In the genomic region with DNA sequence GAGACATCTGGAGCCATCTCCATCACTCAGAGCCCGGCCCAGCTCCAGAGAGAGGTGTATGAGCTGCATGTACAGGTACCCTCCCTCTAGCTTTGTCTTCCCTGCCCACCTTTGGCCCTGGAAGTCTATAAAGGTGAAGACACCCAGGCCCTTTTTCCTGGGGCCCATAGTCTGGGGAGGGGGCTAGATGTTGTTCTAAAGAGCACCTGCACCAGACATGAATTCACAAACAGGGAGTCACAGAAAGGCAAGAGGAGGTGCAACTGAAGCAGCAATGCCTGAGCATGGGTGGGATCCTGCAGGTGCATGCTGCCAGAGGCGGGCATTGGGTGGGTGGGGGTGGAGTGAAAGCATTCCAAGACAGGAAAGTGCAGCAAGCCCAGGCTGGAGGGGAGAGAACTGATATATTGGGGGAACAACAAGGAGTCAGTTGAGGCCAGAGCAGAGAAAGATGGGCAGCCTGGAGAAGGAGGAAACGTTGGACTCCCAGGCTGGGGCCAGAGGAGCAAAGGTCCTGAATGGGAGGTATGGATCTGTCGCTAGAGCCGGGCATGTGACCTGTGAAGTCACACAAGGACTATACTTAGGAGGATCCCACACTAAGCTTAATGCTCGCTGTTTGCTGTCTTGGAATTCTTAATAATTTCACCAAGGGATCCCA, we compare ENCODE assay signal across 1 cellular context.
TF ChIP-seq lines count a peak whose summit lies in the region.

No MANE protein-coding gene starts in this region.

TF ChIP-seq in neural cell, 6 proteins besides CTCF, POLR2A, EP300 and RAD21:
- TF ChIP-seq MXI1 (conservative IDR thresholded peaks at IDR 0.05; ENCODE audit: poor library complexity, severe bottlenecking) (no peak), TAF1 (IDR thresholded peaks at IDR 0.05; ENCODE audit: low read depth) (no peak), POLR2AphosphoS5 (IDR thresholded peaks at IDR 0.05) (no peak), SMC3 (conservative IDR thresholded peaks at IDR 0.05; ENCODE audit: poor library complexity) (no peak), EZH2 (IDR thresholded peaks at IDR 0.05; ENCODE audit: borderline replicate concordance, insufficient read depth, low read length, poor library complexity, severe bottlenecking) (no peak)
- TF ChIP-seq, protein P1, sequence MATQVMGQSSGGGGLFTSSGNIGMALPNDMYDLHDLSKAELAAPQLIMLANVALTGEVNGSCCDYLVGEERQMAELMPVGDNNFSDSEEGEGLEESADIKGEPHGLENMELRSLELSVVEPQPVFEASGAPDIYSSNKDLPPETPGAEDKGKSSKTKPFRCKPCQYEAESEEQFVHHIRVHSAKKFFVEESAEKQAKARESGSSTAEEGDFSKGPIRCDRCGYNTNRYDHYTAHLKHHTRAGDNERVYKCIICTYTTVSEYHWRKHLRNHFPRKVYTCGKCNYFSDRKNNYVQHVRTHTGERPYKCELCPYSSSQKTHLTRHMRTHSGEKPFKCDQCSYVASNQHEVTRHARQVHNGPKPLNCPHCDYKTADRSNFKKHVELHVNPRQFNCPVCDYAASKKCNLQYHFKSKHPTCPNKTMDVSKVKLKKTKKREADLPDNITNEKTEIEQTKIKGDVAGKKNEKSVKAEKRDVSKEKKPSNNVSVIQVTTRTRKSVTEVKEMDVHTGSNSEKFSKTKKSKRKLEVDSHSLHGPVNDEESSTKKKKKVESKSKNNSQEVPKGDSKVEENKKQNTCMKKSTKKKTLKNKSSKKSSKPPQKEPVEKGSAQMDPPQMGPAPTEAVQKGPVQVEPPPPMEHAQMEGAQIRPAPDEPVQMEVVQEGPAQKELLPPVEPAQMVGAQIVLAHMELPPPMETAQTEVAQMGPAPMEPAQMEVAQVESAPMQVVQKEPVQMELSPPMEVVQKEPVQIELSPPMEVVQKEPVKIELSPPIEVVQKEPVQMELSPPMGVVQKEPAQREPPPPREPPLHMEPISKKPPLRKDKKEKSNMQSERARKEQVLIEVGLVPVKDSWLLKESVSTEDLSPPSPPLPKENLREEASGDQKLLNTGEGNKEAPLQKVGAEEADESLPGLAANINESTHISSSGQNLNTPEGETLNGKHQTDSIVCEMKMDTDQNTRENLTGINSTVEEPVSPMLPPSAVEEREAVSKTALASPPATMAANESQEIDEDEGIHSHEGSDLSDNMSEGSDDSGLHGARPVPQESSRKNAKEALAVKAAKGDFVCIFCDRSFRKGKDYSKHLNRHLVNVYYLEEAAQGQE (IDR thresholded peaks at IDR 0.05; ENCODE audit: borderline replicate concordance), result no peak
